ENCODE assay signal across 10 cellular contexts in the genomic region with DNA sequence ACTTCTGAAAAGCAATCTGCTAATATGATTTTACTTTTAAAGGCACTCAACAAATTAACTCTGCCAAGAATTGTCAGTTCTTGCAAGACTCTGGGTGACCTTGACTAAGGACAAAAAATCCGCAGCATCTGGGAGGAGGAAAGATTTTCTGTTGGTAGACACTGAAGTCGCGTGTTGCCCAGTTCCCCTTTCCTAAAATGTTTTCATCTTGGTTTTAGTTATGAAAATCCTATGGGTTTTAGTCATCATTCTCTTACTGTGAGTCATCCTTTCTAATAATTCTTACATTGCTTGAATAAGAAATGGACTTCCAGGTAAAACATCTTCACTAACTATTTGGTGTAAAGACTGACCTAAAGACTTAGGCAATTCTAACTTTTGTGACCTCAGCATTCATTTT.
A peak's percentile ranks its signal among the peaks of the same experiment; 100 is the strongest.
DNase-seq lines count a peak whose midpoint lies in the region; ATAC-seq lines count a peak whose summit lies in the region.
"Had no signal": no experiment of that assay in that cellular context is flagged by ENCODE, and none has a peak within 500 bp of the region (broad histone marks: within the 10 kb centered on the region; RNA-seq: fewer than 3 reads in every experiment).

No MANE protein-coding gene starts in this region.

- ATAC-seq in GM18502 (IDR thresholded peaks at IDR 0.05; ENCODE audit: poor library complexity, unreplicated experiment) (peak; percentile 64), HG03060 (IDR thresholded peaks at IDR 0.05; ENCODE audit: low read depth, unreplicated experiment) (peak; percentile 66), GM19324 (IDR thresholded peaks at IDR 0.05; ENCODE audit: low FRiP score, unreplicated experiment) (no peak)

- no peak overlapping the region for H3K27ac ChIP-seq in caudate nucleus (ENCODE audit: low read depth, low read length)

- DNase-seq in SIG-M5 treated with dmso at 0.1 percent for 504 hours (lab: John Stamatoyannopoulos, UW; ENCODE audit: unreplicated experiment), result peak; percentile 89
- DNase-seq in kidney glomerular epithelial cell (lab: John Stamatoyannopoulos, UW), result peak; percentile 58
- DNase-seq in KG1 (lab: John Stamatoyannopoulos, UW), result no peak
- DNase-seq in caudate nucleus (lab: John Stamatoyannopoulos, UW), result no peak
- no peak for DNase-seq in hypothalamus (lab: John Stamatoyannopoulos, UW)
- DNase-seq: activated CD4-positive, alpha-beta memory T cell treated with anti-CD3 and anti-CD28 coated beads, Interleukin-2, amount 10 ng/mL, durations not matched to agents 7 days and 5 days; NCI-H69 had no signal

Comparison
In these comparisons a context has a peak if more than half of its experiments do, and no peak if none do; other contexts are left out.
1. DNase-seq: peak in SIG-M5 treated with dmso at 0.1 percent for 504 hours (single experiment) and kidney glomerular epithelial cell (single experiment); none in KG1 (single experiment), caudate nucleus (0 of 61) and hypothalamus (0 of 51).